Comparison of ENCODE assay signal across 15 cellular contexts in genomic region chr1:9002214-9002558, GRCh38. TPM values are rescaled to one million over a fixed set of nuclear protein-coding genes. Genes with fewer than 3 reads are reported as not detected.
A peak's percentile ranks its signal among the peaks of the same experiment; 100 is the strongest.
DNase-seq lines count a peak whose midpoint lies in the region; TF ChIP-seq lines count a peak whose summit lies in the region.
"Not testable (repeated sequence)": the region's sequence is repeated elsewhere in the genome, so short reads cannot be mapped to it uniquely, and the experiment has no call there.
"Had no signal": no experiment of that assay in that cellular context is flagged by ENCODE, and none has a peak within 500 bp of the region (broad histone marks: within the 10 kb centered on the region; RNA-seq: fewer than 3 reads in every experiment).

No MANE protein-coding gene starts in this region.

- POLR2A ChIA-PET in Caco-2 (lab: Charles Lee): not testable (repeated sequence)

- not testable (repeated sequence) for H2AFZ ChIP-seq in mesenchymal stem cell (ENCODE audit: low read depth, low read length); neural progenitor cell (replicated peaks)

- H2BK15ac ChIP-seq in mesenchymal stem cell (ENCODE audit: low read depth, poor library complexity, severe bottlenecking): not testable (repeated sequence)

- H3K4me1 Mint-ChIP-seq in Caco-2 (ENCODE audit: low read depth, unreplicated experiment) (peaks cover 27% of the 10 kb centered on the region), endodermal cell (peaks cover 21% of the 10 kb centered on the region), neural progenitor cell (peaks cover 26% of the 10 kb centered on the region), type B pancreatic cell (ENCODE audit: unreplicated experiment) (peaks cover 19% of the 10 kb centered on the region)

- not testable (repeated sequence) for H2BK12ac ChIP-seq in mesenchymal stem cell (ENCODE audit: low read length in 2 of 2)

- not testable (repeated sequence) for H3K9me3 Mint-ChIP-seq in Caco-2 (ENCODE audit: unreplicated experiment); endodermal cell; neural progenitor cell; type B pancreatic cell

- H3K27ac Mint-ChIP-seq in Caco-2 (ENCODE audit: unreplicated experiment) (peak overlapping the region; percentile 91), endodermal cell (peak overlapping the region; percentile 71), neural progenitor cell (peak overlapping the region; percentile 30), type B pancreatic cell (peak overlapping the region; percentile 46)

- not testable (repeated sequence) for H3K14ac ChIP-seq in mesenchymal stem cell (ENCODE audit: low read length in 2 of 2)

- H4K91ac ChIP-seq in mesenchymal stem cell (ENCODE audit: low read length): not testable (repeated sequence)

- CTCF ChIA-PET in Caco-2 (lab: Charles Lee): not testable (repeated sequence)

- TF ChIP-seq CTCF in Caco-2 (IDR thresholded peaks at IDR 0.05; ENCODE audit: insufficient read depth in 1 of 2, low read depth in 1 of 2, low read length in 1 of 2, severe bottlenecking in 1 of 2, unreplicated experiment in 1 of 2); LNCaP clone FGC (IDR thresholded peaks at IDR 0.05; ENCODE audit: control insufficient read depth, extremely low read depth, insufficient read depth); endodermal cell (conservative IDR thresholded peaks at IDR 0.05); neural progenitor cell (IDR thresholded peaks at IDR 0.05); type B pancreatic cell (conservative IDR thresholded peaks at IDR 0.05): not testable (repeated sequence)

- TSS peak; percentile 90 for BruUV-seq in Caco-2 (replicated peaks; lab: Mats Ljungman, UMichigan)

- H3K27me3 ChIP-seq in Caco-2 (replicated peaks; ENCODE audit: control insufficient read depth, insufficient read depth, low read length); endodermal cell (ENCODE audit: control insufficient read depth, insufficient read depth, low read length, poor library complexity, severe bottlenecking); mesenchymal stem cell (ENCODE audit: control insufficient read depth in 1 of 2, insufficient read depth in 1 of 2, low read length in 2 of 2); neural progenitor cell: not testable (repeated sequence)

- not testable (repeated sequence) for H3K18ac ChIP-seq in mesenchymal stem cell (ENCODE audit: low read depth in 1 of 2, low read length in 2 of 2)

- H3K27ac ChIP-seq in endodermal cell (ENCODE audit: low read depth, low read length); neural progenitor cell: not testable (repeated sequence)
- H3K27ac ChIP-seq in mesenchymal stem cell (ENCODE audit: low read length, poor library complexity, severe bottlenecking): peak overlapping the region; percentile 18

- H3K36me3 ChIP-seq in Caco-2 (ENCODE audit: control insufficient read depth, insufficient read depth, low read length); endodermal cell (ENCODE audit: control insufficient read depth, insufficient read depth, low read length); mesenchymal stem cell (ENCODE audit: control insufficient read depth in 1 of 2, insufficient read depth in 2 of 2, low read depth in 1 of 2, low read length in 2 of 2); neural progenitor cell: not testable (repeated sequence)

- not testable (repeated sequence) for H3K4me2 ChIP-seq in mesenchymal stem cell (ENCODE audit: low read length, poor library complexity, severe bottlenecking); neural progenitor cell

- not testable (repeated sequence) for H4K20me1 ChIP-seq in neural progenitor cell (ENCODE audit: low read depth)

- not testable (repeated sequence) for H3K79me1 ChIP-seq in mesenchymal stem cell (replicated peaks; ENCODE audit: low read length, poor library complexity, severe bottlenecking)

- not testable (repeated sequence) for H3K9me3 ChIP-seq in Caco-2; endodermal cell (ENCODE audit: control insufficient read depth, low read length); mesenchymal stem cell (ENCODE audit: control insufficient read depth, low read length); neural progenitor cell (ENCODE audit: low read depth)

- H3K79me2 ChIP-seq in neural progenitor cell (ENCODE audit: low read depth): not testable (repeated sequence)

- not testable (repeated sequence) for H3K36me3 Mint-ChIP-seq in Caco-2 (ENCODE audit: insufficient read depth, unreplicated experiment); endodermal cell (ENCODE audit: low read depth); neural progenitor cell; type B pancreatic cell

- not testable (repeated sequence) for H3K4me3 ChIP-seq in Caco-2 (ENCODE audit: low read depth, low read length); LNCaP clone FGC (ENCODE audit: low read depth, low read length); endodermal cell (ENCODE audit: low read length); mesenchymal stem cell (ENCODE audit: insufficient read depth in 1 of 2, low read depth in 1 of 2, low read length in 2 of 2); neural progenitor cell

- not testable (repeated sequence) for H3K4ac ChIP-seq in mesenchymal stem cell (ENCODE audit: low read depth in 1 of 2, low read length in 2 of 2)

- not testable (repeated sequence) for H2AK5ac ChIP-seq in mesenchymal stem cell (ENCODE audit: low read length, severe bottlenecking)

- H3K4me3 Mint-ChIP-seq in Caco-2 (ENCODE audit: unreplicated experiment): peak overlapping the region; percentile 72
- not testable (repeated sequence) for H3K4me3 Mint-ChIP-seq in endodermal cell, neural progenitor cell, type B pancreatic cell

- H3K4me1 ChIP-seq in Caco-2 (peaks cover 52% of the 10 kb centered on the region), mesenchymal stem cell (ENCODE audit: control insufficient read depth, insufficient read depth, low read depth, low read length) (peaks cover 11% of the 10 kb centered on the region)
- H3K4me1 ChIP-seq in endodermal cell (ENCODE audit: control insufficient read depth, insufficient read depth, low read length); neural progenitor cell: not testable (repeated sequence)

- not testable (repeated sequence) for H3K27me3 Mint-ChIP-seq in Caco-2 (ENCODE audit: insufficient read depth, unreplicated experiment); endodermal cell (ENCODE audit: insufficient read depth); type B pancreatic cell
- peaks cover 11% of the 10 kb centered on the region for H3K27me3 Mint-ChIP-seq in neural progenitor cell (ENCODE audit: insufficient read depth, low read depth)

- DNase-seq in Caco-2 (peak in 1 of 2 experiments; percentile 74), LNCaP clone FGC (ENCODE audit: low read depth) (peak; percentile 47), amniotic epithelial cell (ENCODE audit: low read depth) (peak; percentile 74)
- not testable (repeated sequence) for DNase-seq in endodermal cell; mesenchymal stem cell; neural progenitor cell (ENCODE audit: low spot score); type B pancreatic cell (ENCODE audit: extremely low spot score, unreplicated experiment)

- intact Hi-C loops in Caco-2 (cut with micrococcal nuclease; ENCODE audit: unreplicated experiment): not testable (repeated sequence)

- H2BK5ac ChIP-seq in mesenchymal stem cell (ENCODE audit: low read depth, low read length, poor library complexity, severe bottlenecking): not testable (repeated sequence)

- H2BK120ac ChIP-seq in mesenchymal stem cell (ENCODE audit: low read depth, low read length): not testable (repeated sequence)

- WGBS in endodermal cell (ENCODE audit: insufficient coverage in 1 of 2, insufficient read length in 1 of 2), 2 experiments: 85 to 86% methylated on average over 11 of the region's 11 CpGs
- 73% methylated on average over 10 of the region's 11 CpGs for WGBS in mesenchymal stem cell

- H3F3A ChIP-seq in neural progenitor cell (ENCODE audit: low read depth): not testable (repeated sequence)

- H4K8ac ChIP-seq in mesenchymal stem cell (ENCODE audit: low read length): not testable (repeated sequence)

- not testable (repeated sequence) for H3K23ac ChIP-seq in mesenchymal stem cell (ENCODE audit: low read length in 2 of 2)

- H3K9ac ChIP-seq in endodermal cell (ENCODE audit: extremely low read depth, low read length, poor library complexity, severe bottlenecking); mesenchymal stem cell (ENCODE audit: low read length); neural progenitor cell: not testable (repeated sequence)

RNA-seq across cellular contexts. Expression of gene SLC2A7, which starts 24.0 kb away (rescaled TPM):
- total RNA-seq in Caco-2 (2022) (not detected in 2 replicates), endodermal cell (not detected), neural progenitor cell (ENCODE audit: low replicate concordance) (not detected in 2 replicates), type B pancreatic cell (ENCODE audit: low replicate concordance) (not detected in 2 replicates)
- polyA plus RNA-seq in endodermal cell (2013, experiment 1 of 2): not detected
- polyA plus RNA-seq in endodermal cell (2013, experiment 2 of 2): not detected
- not detected for polyA plus RNA-seq in mesenchymal stem cell (2013, experiment 1 of 2)
- polyA plus RNA-seq in mesenchymal stem cell (2013, experiment 2 of 2): not detected
- total RNA-seq: A673; CD8-positive, alpha-beta T cell; Daoy; GM23248; HT-29; IMR-90; K562 had no signal
- polyA plus RNA-seq: AG04450, GM23248, IMR-90, K562 had no signal

RNA-seq across cellular contexts. Expression of gene CA6, which starts 56.5 kb away (rescaled TPM):
- total RNA-seq in Caco-2 (2022) (not detected in 2 replicates), endodermal cell (not detected), neural progenitor cell (ENCODE audit: low replicate concordance) (not detected in 2 replicates), type B pancreatic cell (ENCODE audit: low replicate concordance) (0.24 TPM in 1 of 2 replicates, not detected in the other)
- polyA plus RNA-seq in endodermal cell (2013, experiment 1 of 2): not detected
- polyA plus RNA-seq in endodermal cell (2013, experiment 2 of 2): not detected
- not detected for polyA plus RNA-seq in mesenchymal stem cell (2013, experiment 1 of 2)
- not detected for polyA plus RNA-seq in mesenchymal stem cell (2013, experiment 2 of 2)
- total RNA-seq: A673, Daoy, GM23248, HT-29, IMR-90, K562 had no signal
- polyA plus RNA-seq: AG04450, GM23248, IMR-90, K562 had no signal

Comparison
In these comparisons a context has a peak if more than half of its experiments do, and no peak if none do; other contexts are left out.
1. H3K27ac Mint-ChIP-seq: peak in every context shown above with its lines; median percentile 91 in Caco-2; 71 in endodermal cell; 46 in type B pancreatic cell; 30 in neural progenitor cell.